Comparison of ENCODE assay signal across 15 cellular contexts in the genomic region with DNA sequence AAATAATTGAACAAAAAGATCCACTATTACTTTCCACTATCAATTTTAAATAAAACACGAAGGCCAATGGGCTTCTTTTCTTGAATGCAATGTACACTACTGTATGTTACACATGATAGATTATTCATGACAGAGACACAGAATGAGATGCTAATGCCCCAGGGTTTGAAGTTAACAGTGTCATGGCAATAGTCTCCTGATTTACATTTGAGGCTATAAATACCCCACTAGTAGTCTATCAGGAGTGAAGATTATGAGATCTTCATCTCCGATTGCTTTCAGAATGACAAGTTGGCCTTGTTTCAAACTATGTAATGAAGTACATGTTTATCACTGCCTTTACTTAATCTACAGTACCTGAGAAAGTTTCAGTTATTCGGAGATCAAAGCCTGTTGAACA.
DNase-seq lines count a peak whose midpoint lies in the region; ATAC-seq and TF ChIP-seq lines count a peak whose summit lies in the region.
"Had no signal": no experiment of that assay in that cellular context is flagged by ENCODE, and none has a peak within 500 bp of the region (broad histone marks: within the 10 kb centered on the region; RNA-seq: fewer than 3 reads in every experiment).

No MANE protein-coding gene starts in this region.

- TF ChIP-seq RAD21 in neural cell (conservative IDR thresholded peaks at IDR 0.05), result no peak

- no peaks in the 10 kb centered on the region for H3K9me3 Mint-ChIP-seq in CD8-positive, alpha-beta T cell
- H3K9me3 Mint-ChIP-seq: HFFc6 had no signal

- H3K27me3 Mint-ChIP-seq in CD8-positive, alpha-beta T cell (ENCODE audit: low read depth), result no peaks in the 10 kb centered on the region
- H3K27me3 Mint-ChIP-seq: CD4-positive, alpha-beta memory T cell had no signal

- H3K4me3 ChIP-seq in neural cell (ENCODE audit: low read length), result no peak overlapping the region
- no peak overlapping the region for H3K4me3 ChIP-seq in CD8-positive, alpha-beta T cell (ENCODE audit: low read depth, low read length)
- H3K4me3 ChIP-seq: HAP-1 had no signal

- H3K79me2 ChIP-seq in neural cell (replicated peaks; ENCODE audit: insufficient read depth, low read length), result no peaks in the 10 kb centered on the region

- CTCF ChIA-PET in CD8-positive, alpha-beta T cell (lab: Charles Lee), result interaction anchor here (1.2 to 1.5 kb wide), 2 partner anchors 9 to 10 kb away, joined by 3 read pairs; no protein-coding TSS in a partner anchor

- H3K36me3 ChIP-seq in neural cell (ENCODE audit: insufficient read depth, low read length), result no peaks in the 10 kb centered on the region
- H3K36me3 ChIP-seq in CD8-positive, alpha-beta T cell (ENCODE audit: insufficient read depth, low read length), result no peaks in the 10 kb centered on the region
- H3K36me3 ChIP-seq: HAP-1 had no signal

- H3K27ac Mint-ChIP-seq in CD8-positive, alpha-beta T cell, result no peak overlapping the region
- H3K27ac Mint-ChIP-seq: CD4-positive, alpha-beta memory T cell; HFFc6 had no signal

- H3K9me3 ChIP-seq in neural cell (ENCODE audit: low read length), result no peaks in the 10 kb centered on the region
- no peaks in the 10 kb centered on the region for H3K9me3 ChIP-seq in CD8-positive, alpha-beta T cell (ENCODE audit: low read length)
- H3K9me3 ChIP-seq: HAP-1 had no signal

- no peak overlapping the region for H3K9ac ChIP-seq in neural cell (ENCODE audit: low read length)

- peaks cover 3% of the 10 kb centered on the region for H3K27me3 ChIP-seq in neural cell (ENCODE audit: insufficient read depth, low read depth, low read length)
- H3K27me3 ChIP-seq in CD8-positive, alpha-beta T cell (ENCODE audit: insufficient read depth, low read length), result no peaks in the 10 kb centered on the region

- POLR2A ChIA-PET in CD8-positive, alpha-beta T cell (lab: Charles Lee), result no interaction called here

- H3K4me3 Mint-ChIP-seq in CD8-positive, alpha-beta T cell, result no peak overlapping the region
- H3K4me3 Mint-ChIP-seq: CD4-positive, alpha-beta memory T cell; HFFc6 had no signal

- no peak overlapping the region for H2AFZ ChIP-seq in neural cell (ENCODE audit: low read depth, low read length)

- no peaks in the 10 kb centered on the region for H3F3A ChIP-seq in neural cell (ENCODE audit: insufficient read depth, low read length, poor library complexity, severe bottlenecking)

- no peaks in the 10 kb centered on the region for H4K20me1 ChIP-seq in neural cell (ENCODE audit: insufficient read depth)

- H3K9me2 ChIP-seq in neural cell (ENCODE audit: insufficient read depth, low read length), result no peaks in the 10 kb centered on the region

- intact Hi-C loops in CD8-positive, alpha-beta T cell (cut with DNase I, micrococcal nuclease), result no loop called here

- H3K36me3 Mint-ChIP-seq in CD8-positive, alpha-beta T cell, result peaks cover 8% of the 10 kb centered on the region

- TF ChIP-seq EP300 in neural cell (conservative IDR thresholded peaks at IDR 0.05; ENCODE audit: poor library complexity, severe bottlenecking), result peak; percentile 12

- no peaks in the 10 kb centered on the region for H3K4me1 ChIP-seq in CD8-positive, alpha-beta T cell (ENCODE audit: insufficient read depth, low read length)

- peak; percentile 38 to 53 for ATAC-seq in activated CD4-positive, CD25-positive, alpha-beta regulatory T cell treated with anti-CD3 and anti-CD28 coated beads, Interleukin-2, amount 50 U/mL, for 24 hours
- ATAC-seq in CD8-positive, alpha-beta T cell, result no peak

- no peak overlapping the region for H3K4me2 ChIP-seq in neural cell (ENCODE audit: low read length)

- H3K27ac ChIP-seq in neural cell (ENCODE audit: low read length), result no peak overlapping the region
- no peak overlapping the region for H3K27ac ChIP-seq in CD8-positive, alpha-beta T cell (ENCODE audit: low read depth, low read length)

- no peak for DNase-seq in activated CD4-positive, CD25-positive, alpha-beta regulatory T cell (lab: John Stamatoyannopoulos, UW)
- DNase-seq in NCI-H526 (lab: John Stamatoyannopoulos, UW) (peak; percentile 72 to 73), SIG-M5 (lab: John Stamatoyannopoulos, UW) (no peak)
- DNase-seq in CD8-positive, alpha-beta T cell, result no peak
- DNase-seq: C1 segment of cervical spinal cord; CD4-positive, alpha-beta memory T cell; DMS 273 treated with DMSO at 0.1 percent for 48 hours; DMS79; EL; GDM1; GOT3; HFFc6 had no signal

- H3K4me1 Mint-ChIP-seq in CD8-positive, alpha-beta T cell (ENCODE audit: low read depth), result no peaks in the 10 kb centered on the region
- H3K4me1 Mint-ChIP-seq: CD4-positive, alpha-beta memory T cell had no signal

- TF ChIP-seq CTCF in neural cell (IDR thresholded peaks at IDR 0.05; ENCODE audit: poor library complexity, severe bottlenecking), result no peak
- TF ChIP-seq CTCF in CD8-positive, alpha-beta T cell (IDR thresholded peaks at IDR 0.05), result no peak

TF ChIP-seq in neural cell, 6 proteins besides CTCF, POLR2A, EP300 and RAD21:
- TF ChIP-seq SMC3 (conservative IDR thresholded peaks at IDR 0.05; ENCODE audit: poor library complexity) (no peak), POLR2AphosphoS5 (IDR thresholded peaks at IDR 0.05) (peak; percentile 19)

Comparison
In these comparisons a context has a peak if more than half of its experiments do, and no peak if none do; other contexts are left out.
1. DNase-seq: peak in NCI-H526 (2 of 2); none in activated CD4-positive, CD25-positive, alpha-beta regulatory T cell (0 of 4), CD8-positive, alpha-beta T cell (0 of 7) and SIG-M5 (single experiment).